In the genomic region with DNA sequence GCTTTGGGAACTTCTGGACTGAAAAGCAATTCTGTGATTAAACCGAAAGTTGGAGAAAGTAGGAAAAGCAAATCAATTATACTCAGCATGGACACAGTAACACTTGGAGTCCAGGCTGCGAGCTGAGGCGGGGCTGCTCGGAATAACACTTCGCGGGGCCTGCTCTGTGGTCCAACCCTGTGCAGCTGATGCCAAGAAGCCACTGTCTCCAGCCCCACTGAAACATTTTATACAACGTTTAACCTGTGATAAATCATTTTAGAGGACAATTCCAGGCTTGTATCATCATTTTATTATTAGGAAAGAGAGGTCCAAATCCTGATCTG, we compare ENCODE assay signal across 15 cellular contexts.
"Had no signal": no experiment of that assay in that cellular context is flagged by ENCODE, and none has a peak within 500 bp of the region (broad histone marks: within the 10 kb centered on the region; RNA-seq: fewer than 3 reads in every experiment).

No MANE protein-coding gene starts in this region.

- FAIRE-seq: TTC549 had no signal

- H3K4me1 ChIP-seq: gastrocnemius medialis, SJSA1, upper lobe of right lung had no signal

- H3K27ac ChIP-seq: brain microvascular endothelial cell, epithelial cell of prostate, gastrocnemius medialis, SJSA1, upper lobe of right lung had no signal

- H3K27me3 ChIP-seq: brain microvascular endothelial cell, gastrocnemius medialis, heart right ventricle, SJSA1, upper lobe of right lung had no signal

- ATAC-seq: activated CD8-positive, alpha-beta T cell treated with anti-CD3 and anti-CD28 coated beads, Interleukin-2, amount 10 ng/mL, durations not matched to agents 7 days and 5 days; gastrocnemius medialis; natural killer cell treated with Interleukin-12 subunit alpha and Interleukin-12 subunit beta and Interleukin-15 and Interleukin-18, amount 100 ng/mL, for 72 hours; upper lobe of right lung had no signal

- H3K36me3 ChIP-seq: brain microvascular endothelial cell, gastrocnemius medialis, heart right ventricle, SJSA1, upper lobe of right lung had no signal

- DNase-seq: activated CD4-positive, alpha-beta T cell treated with anti-CD3 and anti-CD28 coated beads for 4 hours; activated CD8-positive, alpha-beta memory T cell treated with anti-CD3 and anti-CD28 coated beads, Interleukin-2, amount 50 U/mL, for 4 hours; activated CD8-positive, alpha-beta T cell treated with anti-CD3 and anti-CD28 coated beads, Interleukin-2, amount 10 ng/mL, durations not matched to agents 7 days and 5 days; activated naive CD8-positive, alpha-beta T cell treated with anti-CD3 and anti-CD28 coated beads for 36 hours; brain microvascular endothelial cell; gastrocnemius medialis; heart right ventricle; occipital lobe; stimulated activated CD4-positive, alpha-beta T cell treated with anti-CD3 and anti-CD28 coated beads, Interleukin-4, amount 100 ng/mL, for 24 hours; upper lobe of right lung had no signal

- H3K9me3 ChIP-seq: upper lobe of right lung had no signal

- H3K4me3 ChIP-seq: gastrocnemius medialis, lung, SJSA1, upper lobe of right lung had no signal
